14 cellular contexts compared by ENCODE assay signal in the genomic region with DNA sequence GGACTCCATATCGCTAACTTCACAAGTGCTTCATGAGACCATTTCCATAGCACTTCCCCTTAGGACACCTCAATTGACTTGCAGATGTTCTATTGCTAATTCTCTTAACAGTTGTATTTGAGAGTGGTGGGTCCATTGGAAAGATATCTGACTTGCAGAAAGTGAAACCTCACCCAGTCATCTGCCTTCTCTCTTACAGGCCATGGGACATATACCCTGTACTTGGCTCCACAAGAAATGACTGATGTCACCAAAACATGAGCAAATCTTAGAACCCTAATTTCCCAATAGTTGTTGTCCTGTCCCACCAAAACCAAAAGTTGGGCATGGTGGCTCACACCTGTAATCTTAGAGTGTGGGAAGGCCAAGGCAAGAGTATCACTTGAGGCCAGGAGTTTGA.
"Had no signal": no experiment of that assay in that cellular context is flagged by ENCODE, and none has a peak within 500 bp of the region (broad histone marks: within the 10 kb centered on the region; RNA-seq: fewer than 3 reads in every experiment).

No MANE protein-coding gene starts in this region.

- H3K27ac ChIP-seq: body of pancreas, parathyroid adenoma, tibial nerve had no signal

- H3K9me3 ChIP-seq: body of pancreas, tibial nerve had no signal

- H3K9ac ChIP-seq: parathyroid adenoma had no signal

- H3K4me3 Mint-ChIP-seq: activated CD4-positive, alpha-beta memory T cell treated with anti-CD3 and anti-CD28 coated beads, Interleukin-2, amount 10 ng/mL, durations not matched to agents 7 days and 5 days; central memory CD8-positive, alpha-beta T cell had no signal

- H3K4me3 ChIP-seq: body of pancreas, tibial nerve had no signal

- H3K27ac Mint-ChIP-seq: activated CD4-positive, alpha-beta memory T cell treated with anti-CD3 and anti-CD28 coated beads, Interleukin-2, amount 10 ng/mL, durations not matched to agents 7 days and 5 days had no signal

- ATAC-seq: body of pancreas had no signal

- H3K36me3 ChIP-seq: tibial nerve had no signal

- H3K9me3 Mint-ChIP-seq: activated CD4-positive, alpha-beta memory T cell treated with anti-CD3 and anti-CD28 coated beads, Interleukin-2, amount 10 ng/mL, durations not matched to agents 7 days and 5 days; central memory CD8-positive, alpha-beta T cell had no signal

- H3K79me2 ChIP-seq: parathyroid adenoma had no signal

- H3K27me3 ChIP-seq: body of pancreas, tibial nerve had no signal

- FAIRE-seq: small intestine had no signal

- DNase-seq: activated CD4-positive, alpha-beta memory T cell treated with anti-CD3 and anti-CD28 coated beads, Interleukin-2, amount 10 ng/mL, durations not matched to agents 7 days and 5 days; activated CD4-positive, alpha-beta T cell treated with anti-CD3 and anti-CD28 coated beads for 1 hour; activated naive CD4-positive, alpha-beta T cell; body of pancreas; cortex of kidney; effector CD8-positive, alpha-beta T cell; hippocampal formation; kidney glomerular epithelial cell; retina; T-helper 9 cell had no signal
